Comparison of ENCODE assay signal across 8 cellular contexts in the genomic region with DNA sequence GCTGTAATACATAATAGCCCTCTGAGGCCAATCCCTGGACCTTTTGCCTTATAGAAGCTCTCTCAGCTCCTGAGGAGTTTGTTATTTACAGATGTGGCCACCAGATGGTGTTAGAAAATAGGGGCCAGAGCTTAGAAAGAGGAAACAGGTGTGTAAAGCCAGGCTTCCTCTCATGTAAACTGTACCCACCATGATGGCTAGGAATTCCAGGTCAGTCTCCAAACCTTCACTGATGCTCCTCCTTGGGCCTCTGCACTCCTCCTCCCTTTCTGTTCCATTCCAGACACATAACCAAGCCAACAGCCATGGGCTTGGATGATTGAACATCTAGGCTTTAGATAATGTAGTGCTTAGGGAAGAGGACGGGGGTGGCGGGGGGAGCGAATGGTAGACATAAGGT. TPM values are rescaled to one million over a fixed set of nuclear protein-coding genes. Genes with fewer than 3 reads are reported as not detected.
DNase-seq lines count a peak whose midpoint lies in the region; ATAC-seq and TF ChIP-seq lines count a peak whose summit lies in the region.

No MANE protein-coding gene starts in this region.

- peak overlapping the region; percentile 60; the same call in 1 of the 2 replicates for H3K9ac ChIP-seq in BLaER1

- WGBS in suprapubic skin: 98% methylated on average over 3 of the region's 3 CpGs

- ATAC-seq in GM18907 (IDR thresholded peaks at IDR 0.05; ENCODE audit: unreplicated experiment) (peak; percentile 66), HG02884 (IDR thresholded peaks at IDR 0.05; ENCODE audit: unreplicated experiment) (no peak)

- no peaks in the 10 kb centered on the region for H3K27me3 ChIP-seq in BLaER1
- H3K27me3 ChIP-seq in suprapubic skin: no peaks in the 10 kb centered on the region

- TF ChIP-seq EP300 in suprapubic skin (IDR thresholded peaks at IDR 0.05): no peak

- in situ Hi-C loops in astrocyte of the cerebellum (cut with HindIII; ENCODE audit: low sequenced_read_pairs): no loop called here

- TF ChIP-seq POLR2A in suprapubic skin (IDR thresholded peaks at IDR 0.05): no peak

- peaks cover 37% of the 10 kb centered on the region; the same call in 1 of the 2 replicates for H4K20me1 ChIP-seq in BLaER1

- DNase-seq in HPDE6-E6E7 (ENCODE audit: extremely low spot score) (peak; percentile 60), NCI-H526 treated with DMSO at 0.1 percent for 48 hours (lab: John Stamatoyannopoulos, UW) (peak; percentile 87), astrocyte of the cerebellum (ENCODE audit: low read depth) (no peak), iPS-NIHi7 (ENCODE audit: extremely low spot score) (peak; percentile 81), suprapubic skin (ENCODE audit: low spot score in 2 of 2) (no peak)

- peak overlapping the region; percentile 69; the same call in 1 of the 2 replicates for H3K27ac ChIP-seq in BLaER1
- H3K27ac ChIP-seq in suprapubic skin: no peak overlapping the region

- H3K9me3 ChIP-seq in BLaER1 (no peaks in the 10 kb centered on the region), suprapubic skin (no peaks in the 10 kb centered on the region)

- H3K4me3 ChIP-seq in BLaER1: no peak overlapping the region; the same call in 1 of the 2 replicates
- H3K4me3 ChIP-seq in astrocyte of the cerebellum (ENCODE audit: low read depth, low read length): no peak overlapping the region
- no peak overlapping the region for H3K4me3 ChIP-seq in suprapubic skin

- H3K4me1 ChIP-seq in BLaER1 (peaks cover 58% of the 10 kb centered on the region), suprapubic skin (peaks cover 13% of the 10 kb centered on the region)

- H3K4me2 ChIP-seq in BLaER1: peak overlapping the region; percentile 79

- TF ChIP-seq CTCF in astrocyte of the cerebellum (IDR thresholded peaks at IDR 0.05; ENCODE audit: low read depth, low read length, missing control alignments) (peak; percentile 70), suprapubic skin (IDR thresholded peaks at IDR 0.05) (peak; percentile 11 to 31)

- H3K36me3 ChIP-seq in BLaER1 (peaks cover 53% of the 10 kb centered on the region), suprapubic skin (peaks cover 28% of the 10 kb centered on the region)

RNA-seq across cellular contexts. Expression of gene USP35, which starts 39.7 kb away (rescaled TPM):
- total RNA-seq in suprapubic skin: 1 to 10 TPM; 2.3 to 9.6 (median 5.6) TPM

RNA-seq across cellular contexts. Expression of gene KCTD21, which starts 40.0 kb away (rescaled TPM):
- total RNA-seq in suprapubic skin: 10 to 100 TPM in 1 of 4 donors, 1 to 10 TPM in 3; 3.6 to 11.1 (median 4.3) TPM

Comparison
In these comparisons a context has a peak if more than half of its experiments do, and no peak if none do; other contexts are left out.
1. DNase-seq: peak in HPDE6-E6E7 (single experiment), NCI-H526 treated with DMSO at 0.1 percent for 48 hours (single experiment) and iPS-NIHi7 (single experiment); none in astrocyte of the cerebellum (single experiment) and suprapubic skin (0 of 2).